Comparison of ENCODE assay signal across 20 cellular contexts in the genomic region with DNA sequence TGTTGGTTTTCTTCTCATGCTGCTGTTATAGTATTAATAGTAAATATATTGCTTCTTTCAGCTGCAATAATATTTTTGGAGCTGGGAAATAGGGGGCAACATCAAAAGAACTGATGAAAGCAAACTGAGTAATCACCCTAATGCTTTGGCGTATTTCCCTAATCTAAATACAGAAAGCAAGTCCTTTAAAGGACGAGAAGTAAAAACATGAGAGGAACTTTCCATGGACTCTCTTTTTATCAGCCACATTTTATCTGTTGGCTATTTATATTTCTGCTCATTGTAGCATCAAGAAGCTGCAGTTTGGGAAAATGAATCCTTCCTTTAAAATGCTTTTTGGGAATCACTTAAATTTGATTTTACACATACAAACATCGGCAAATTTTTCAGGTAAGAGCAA.
DNase-seq lines count a peak whose midpoint lies in the region; ATAC-seq, FAIRE-seq and TF ChIP-seq lines count a peak whose summit lies in the region.
"Had no signal": no experiment of that assay in that cellular context is flagged by ENCODE, and none has a peak within 500 bp of the region (broad histone marks: within the 10 kb centered on the region; RNA-seq: fewer than 3 reads in every experiment).

No MANE protein-coding gene starts in this region.

- CTCF ChIA-PET in H1 (lab: Charles Lee; ENCODE audit: partially characterized antibody), result interaction anchor here (0.6 to 1.4 kb wide), 2 partner anchors 37 to 1057 kb away, joined by 3 read pairs; no protein-coding TSS in a partner anchor

- POLR2A ChIA-PET in H1 (lab: Charles Lee; ENCODE audit: partially characterized antibody), result interaction anchor here (1.0 kb wide), 1 partner anchor 139 kb away, joined by 5 read pairs; a partner anchor contains a TSS

- no peak for TF ChIP-seq EP300 in H1 (IDR thresholded peaks at IDR 0.05; ENCODE audit: borderline replicate concordance in 1 of 2, low read depth in 2 of 2, low read length in 2 of 2)

- no peak for FAIRE-seq in H1 (lab: Jason Lieb, UNC)
- FAIRE-seq: GM12892 had no signal

- no peak overlapping the region for H2BK20ac ChIP-seq in H1 (ENCODE audit: low read length)

- H2AFZ ChIP-seq in H1 (ENCODE audit: low read length) (peak overlapping the region; percentile 97), neuronal stem cell (ENCODE audit: low read length) (peak overlapping the region; percentile 87)
- H2AFZ ChIP-seq: PC-9 had no signal

- H3K27ac ChIP-seq in heart left ventricle (peak overlapping the region in 8 of 12 donors; percentile 3 to 73 (median 40)), H1 (ENCODE audit: low read depth, low read length) (peak overlapping the region; percentile 1; the same call in 1 of the 2 replicates), right cardiac atrium (ENCODE audit: low read length) (no peak overlapping the region), neuronal stem cell (replicated peaks; ENCODE audit: low read length) (no peak overlapping the region)
- H3K27ac ChIP-seq: PC-9, SK-N-MC had no signal

- 26 to 33% (median 29%) methylated on average over 3 of the region's 3 CpGs for WGBS in heart left ventricle, 4 donors
- 88% methylated on average over 3 of the region's 3 CpGs; no CpG with 5 or more reads in 1 of the 2 experiments for WGBS in H1 (ENCODE audit: extremely low coverage in 1 of 2, insufficient coverage in 1 of 2, insufficient read length in 1 of 2, insufficient replicate concordance in 2 of 2, low coverage in 1 of 2, low lambda C conversion rate in 2 of 2, missing lambda C conversion rate in 1 of 2), 2 experiments
- 31% methylated on average over 3 of the region's 3 CpGs for WGBS in right cardiac atrium
- no CpG with 5 or more reads among the region's 3 CpGs for WGBS in neuronal stem cell (ENCODE audit: extremely low coverage in 2 of 2, insufficient read length in 2 of 2, insufficient replicate concordance in 1 of 2), 2 donors

- no peak for TF ChIP-seq RAD21 in H1 (IDR thresholded peaks at IDR 0.05 in 1 of 2, conservative IDR thresholded peaks at IDR 0.05 in 1 of 2; ENCODE audit: low read depth in 2 of 2, low read length in 2 of 2)

- H3K4ac ChIP-seq in H1 (replicated peaks; ENCODE audit: insufficient read length, low read depth, low read length) (no peak overlapping the region), neuronal stem cell (ENCODE audit: low read length) (no peak overlapping the region)

- TF ChIP-seq POLR2A in heart left ventricle (IDR thresholded peaks at IDR 0.05) (no peak), H1 (IDR thresholded peaks at IDR 0.05; ENCODE audit: control extremely low read depth in 1 of 2, low read depth in 2 of 2, low read length in 2 of 2) (no peak)

- no peak overlapping the region for H4K8ac ChIP-seq in H1 (ENCODE audit: extremely low read depth, insufficient read depth, low read length)
- H4K8ac ChIP-seq in neuronal stem cell (ENCODE audit: low read depth, low read length), result no peak overlapping the region

- H2BK5ac ChIP-seq in H1 (ENCODE audit: low read depth, low read length) (no peak overlapping the region), neuronal stem cell (ENCODE audit: low read length) (no peak overlapping the region)

- H3K79me2 ChIP-seq in H1 (ENCODE audit: control insufficient read depth in 1 of 2, insufficient read depth in 2 of 2, low read length in 2 of 2), result no peaks in the 10 kb centered on the region

- ATAC-seq in heart left ventricle (peak in 3 of 4 donors; percentile 57 to 74 (median 71)), Right ventricle myocardium inferior (no peak), right cardiac atrium (no peak), GM21717 (IDR thresholded peaks at IDR 0.05; ENCODE audit: unreplicated experiment) (no peak)

- intact Hi-C loops in heart left ventricle (cut with DNase I), result no loop called here
- intact Hi-C loops in Right ventricle myocardium inferior (cut with DNase I), result loop anchor here (10.0 kb wide), 1 partner anchor 163 kb away; no protein-coding TSS in a partner anchor
- intact Hi-C loops in right cardiac atrium (cut with DNase I), result no loop called here

- no peak overlapping the region for H3K9ac ChIP-seq in H1 (replicated peaks in 1 of 4; ENCODE audit: extremely low read depth in 1 of 4, low read depth in 3 of 4, low read length in 3 of 4)
- H3K9ac ChIP-seq in neuronal stem cell (ENCODE audit: low read depth, low read length, poor library complexity), result no peak overlapping the region

- DNase-seq in heart left ventricle (no peak), Right ventricle myocardium inferior (ENCODE audit: missing footprints) (no peak), H1 (ENCODE audit: low read depth in 1 of 2, low spot score in 2 of 2) (no peak), right cardiac atrium (no peak), neuronal stem cell (ENCODE audit: low spot score) (no peak), SIG-M5 (lab: John Stamatoyannopoulos, UW) (no peak)
- no peak for DNase-seq in central memory CD4-positive, alpha-beta T cell
- DNase-seq: Calu3; DMS79 treated with DMSO at 0.1 percent for 48 hours; KBM-7; NCI-H1105 treated with DMSO at 0.1 percent for 48 hours; NCI-H1930; NCI-H524 treated with DMSO at 0.1 percent for 48 hours; NK-92 treated with Interleukin-12 subunit alpha and Interleukin-12 subunit beta, amount 100 ng/mL, for 24 hours; PC-9; RPMI8226; SHP77 treated with DMSO at 0.1 percent for 48 hours had no signal

- no peak overlapping the region for H2AK5ac ChIP-seq in H1 (ENCODE audit: low read depth, low read length)
- no peak overlapping the region for H2AK5ac ChIP-seq in neuronal stem cell (ENCODE audit: low read depth, low read length)

- no peak overlapping the region for H3K14ac ChIP-seq in H1 (ENCODE audit: insufficient read length)
- no peak overlapping the region for H3K14ac ChIP-seq in neuronal stem cell (ENCODE audit: low read length)

- no peak overlapping the region for H3K23ac ChIP-seq in H1 (ENCODE audit: insufficient read length)
- no peak overlapping the region for H3K23ac ChIP-seq in neuronal stem cell (ENCODE audit: low read depth, low read length, poor library complexity)

- H3K23me2 ChIP-seq in H1 (ENCODE audit: low read depth, low read length), result no peaks in the 10 kb centered on the region

- no peak overlapping the region; the same call in 1 of the 2 replicates for H3K18ac ChIP-seq in H1 (ENCODE audit: extremely low read depth, low read length)
- no peak overlapping the region for H3K18ac ChIP-seq in neuronal stem cell (ENCODE audit: low read length)

- TF ChIP-seq CTCF in heart left ventricle (IDR thresholded peaks at IDR 0.05) (no peak), H1 (IDR thresholded peaks at IDR 0.05; ENCODE audit: control extremely low read depth in 1 of 3, insufficient read depth in 1 of 3, low read depth in 1 of 3, low read length in 3 of 3) (no peak)

- H3K27me3 ChIP-seq in heart left ventricle, result no peaks in the 10 kb centered on the region
- no peaks in the 10 kb centered on the region for H3K27me3 ChIP-seq in H1 (replicated peaks in 1 of 4; ENCODE audit: control insufficient read depth in 3 of 4, extremely low read depth in 1 of 4, insufficient read depth in 3 of 4, low read length in 3 of 4)
- no peaks in the 10 kb centered on the region for H3K27me3 ChIP-seq in right cardiac atrium (ENCODE audit: control insufficient read depth, insufficient read depth)
- H3K27me3 ChIP-seq in neuronal stem cell (ENCODE audit: control insufficient read depth in 3 of 3, insufficient read depth in 3 of 3, low read depth in 1 of 3, low read length in 3 of 3), result no peaks in the 10 kb centered on the region

- H2BK15ac ChIP-seq in H1 (ENCODE audit: low read length) (no peak overlapping the region), neuronal stem cell (ENCODE audit: low read length) (no peak overlapping the region)

- no peak overlapping the region for H2BK12ac ChIP-seq in H1 (ENCODE audit: low read depth, low read length)
- H2BK12ac ChIP-seq in neuronal stem cell (ENCODE audit: low read length), result no peak overlapping the region

- H3K36me3 ChIP-seq in heart left ventricle (no peaks in the 10 kb centered on the region), H1 (ENCODE audit: control insufficient read depth in 2 of 4, insufficient read depth in 4 of 4, low read length in 3 of 4) (no peaks in the 10 kb centered on the region), neuronal stem cell (replicated peaks in 1 of 2; ENCODE audit: control insufficient read depth in 2 of 2, insufficient read depth in 2 of 2, low read length in 2 of 2) (no peaks in the 10 kb centered on the region)

- no peak overlapping the region for H3K4me2 ChIP-seq in H1 (ENCODE audit: insufficient read depth in 1 of 2, low read depth in 2 of 2, low read length in 2 of 2)
- no peak overlapping the region for H3K4me2 ChIP-seq in neuronal stem cell (ENCODE audit: insufficient read depth, low read length, poor library complexity, severe bottlenecking)
- H3K4me2 ChIP-seq: PC-9 had no signal

- H3K4me3 ChIP-seq in heart left ventricle (peak overlapping the region in 5 of 12 donors; percentile 2 to 21 (median 11)), H1 (ENCODE audit: extremely low read depth in 1 of 4, insufficient read depth in 2 of 4, low read depth in 3 of 4, low read length in 4 of 4) (no peak overlapping the region), right cardiac atrium (ENCODE audit: low read length) (peak overlapping the region; percentile 35), neuronal stem cell (ENCODE audit: low read length in 2 of 2) (no peak overlapping the region)
- H3K4me3 ChIP-seq: PC-9, SK-N-MC had no signal

- no peaks in the 10 kb centered on the region for H4K20me1 ChIP-seq in H1 (replicated peaks in 1 of 2; ENCODE audit: control insufficient read depth in 1 of 2, insufficient read depth in 2 of 2, low read length in 2 of 2)

- H4K91ac ChIP-seq in H1 (replicated peaks; ENCODE audit: insufficient read length, low read length), result no peak overlapping the region
- H4K91ac ChIP-seq in neuronal stem cell (ENCODE audit: low read depth, low read length, poor library complexity), result no peak overlapping the region

- no peak overlapping the region for H2BK120ac ChIP-seq in H1 (replicated peaks; ENCODE audit: low read depth, low read length)
- no peak overlapping the region for H2BK120ac ChIP-seq in neuronal stem cell (ENCODE audit: low read depth, low read length)

- H3K4me1 ChIP-seq in heart left ventricle (peaks cover 0 to 13% (median 0%) of the 10 kb centered on the region in 12 donors), H1 (replicated peaks in 1 of 4; ENCODE audit: control insufficient read depth in 3 of 4, insufficient read depth in 4 of 4, low read length in 3 of 4) (no peaks in the 10 kb centered on the region), right cardiac atrium (ENCODE audit: control insufficient read depth, insufficient read depth, low read length) (no peaks in the 10 kb centered on the region), neuronal stem cell (ENCODE audit: control insufficient read depth in 2 of 2, insufficient read depth in 1 of 2, low read depth in 1 of 2, low read length in 2 of 2) (peaks cover 2 to 7% of the 10 kb centered on the region in 2 donors)

- no peak overlapping the region for H3K56ac ChIP-seq in H1 (replicated peaks; ENCODE audit: insufficient read length, low read depth, low read length)

- no peaks in the 10 kb centered on the region for H3K79me1 ChIP-seq in H1 (ENCODE audit: low read depth, low read length)
- no peaks in the 10 kb centered on the region for H3K79me1 ChIP-seq in neuronal stem cell (ENCODE audit: low read depth, low read length)

- H4K5ac ChIP-seq in H1 (ENCODE audit: insufficient read length, low read depth, low read length), result peak overlapping the region; percentile 70

- H3K9me3 ChIP-seq in heart left ventricle (no peaks in the 10 kb centered on the region), H1 (ENCODE audit: insufficient read depth in 2 of 2, low read depth in 1 of 2, low read length in 1 of 2) (no peaks in the 10 kb centered on the region), right cardiac atrium (ENCODE audit: control insufficient read depth, low read length) (no peaks in the 10 kb centered on the region), neuronal stem cell (replicated peaks in 1 of 2; ENCODE audit: control insufficient read depth in 2 of 2, insufficient read depth in 1 of 2, low read depth in 1 of 2, low read length in 2 of 2) (no peaks in the 10 kb centered on the region)

Comparison
In these comparisons a context has a peak if more than half of its experiments do, and no peak if none do; other contexts are left out.
1. ATAC-seq: peak in heart left ventricle (3 of 4); none in Right ventricle myocardium inferior (single experiment), right cardiac atrium (0 of 2) and GM21717 (single experiment).
2. H3K27ac ChIP-seq: peak in heart left ventricle (8 of 12) and H1 (single experiment); none in right cardiac atrium (single experiment) and neuronal stem cell (single experiment).